ENCODE assay signal across 8 cellular contexts in the genomic region with DNA sequence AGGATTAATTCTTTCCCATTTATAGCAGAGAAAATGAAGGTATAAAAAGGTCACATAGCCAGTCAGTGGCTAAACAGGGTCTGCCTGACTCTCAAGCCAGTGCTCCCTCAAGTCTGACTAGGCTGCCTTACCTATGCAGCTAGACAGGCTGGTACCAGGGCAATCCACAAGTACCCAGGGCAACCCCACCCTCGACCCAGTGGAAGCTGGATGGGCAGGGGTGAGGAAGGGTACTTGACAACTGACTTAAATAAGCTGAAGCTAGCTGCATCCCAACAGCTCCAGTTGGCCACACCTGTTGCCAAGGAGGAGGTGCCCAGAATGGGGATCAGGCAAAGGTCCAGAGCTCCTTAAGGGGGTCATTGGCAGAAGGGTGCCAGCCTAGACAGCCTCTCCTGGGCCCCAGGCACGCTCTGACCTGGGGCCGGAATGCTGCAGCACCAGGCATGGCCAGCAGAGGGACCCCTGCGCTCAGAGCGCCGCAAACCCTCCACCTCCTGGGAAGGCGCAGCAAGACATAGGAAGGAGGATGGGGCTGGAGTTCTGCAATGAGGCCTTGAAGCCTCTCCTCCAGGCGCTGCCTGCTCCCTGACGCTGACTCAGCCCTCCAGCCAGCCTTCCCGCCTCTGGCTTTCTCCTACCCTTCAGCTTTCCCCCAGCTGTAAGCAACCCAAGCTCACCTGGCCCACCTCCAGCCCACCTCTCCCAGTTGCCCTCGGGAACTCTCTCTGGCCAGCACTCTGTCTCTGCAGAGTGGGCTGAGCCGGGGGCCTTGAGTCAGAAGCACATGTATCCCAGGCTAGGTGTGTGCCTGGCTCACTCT. TPM values are rescaled to one million over a fixed set of nuclear protein-coding genes. Genes with fewer than 3 reads are reported as not detected.
DNase-seq lines count a peak whose midpoint lies in the region; ATAC-seq and TF ChIP-seq lines count a peak whose summit lies in the region.

No MANE protein-coding gene starts in this region.

- H3K4me3 Mint-ChIP-seq in WTC11: no peak overlapping the region

- H3K27me3 Mint-ChIP-seq in WTC11 (ENCODE audit: low read depth): no peaks in the 10 kb centered on the region

- TF ChIP-seq POLR2A in breast epithelium (IDR thresholded peaks at IDR 0.05): no peak

- H3K27ac ChIP-seq in 22Rv1: no peak overlapping the region
- peak overlapping the region; percentile 13 to 21 for H3K27ac ChIP-seq in breast epithelium

- peaks cover 14% of the 10 kb centered on the region for H3K4me1 Mint-ChIP-seq in WTC11

- no peaks in the 10 kb centered on the region for H3K9me3 ChIP-seq in breast epithelium

- POLR2A ChIA-PET in WTC11 (lab: Charles Lee): interaction anchor here (0.5 to 0.9 kb wide), 2 partner anchors 32 to 158 kb away, joined by 3 read pairs; no protein-coding TSS in a partner anchor

- no peak overlapping the region for H3K27ac Mint-ChIP-seq in WTC11

- H3K4me3 ChIP-seq in GM12875 (ENCODE audit: low read depth, low read length): no peak overlapping the region
- H3K4me3 ChIP-seq in breast epithelium: no peak overlapping the region

- no peaks in the 10 kb centered on the region for H3K9me3 Mint-ChIP-seq in WTC11

- TF ChIP-seq CTCF in 22Rv1 (IDR thresholded peaks at IDR 0.05) (peak; percentile 96), GM12875 (IDR thresholded peaks at IDR 0.05; ENCODE audit: borderline replicate concordance, insufficient read depth, low read depth, low read length) (peak; percentile 99), WTC11 (IDR thresholded peaks at IDR 0.05) (peak; percentile 91), breast epithelium (IDR thresholded peaks at IDR 0.05) (peak; percentile 87 to 88 (median 88))

- H3K36me3 ChIP-seq in breast epithelium: no peaks in the 10 kb centered on the region

- peak; percentile 83 for ATAC-seq in WTC11
- no peak for ATAC-seq in HG02678 (IDR thresholded peaks at IDR 0.05; ENCODE audit: unreplicated experiment)

- DNase-seq in NCI-H1694 treated with DMSO at 0.1 percent for 48 hours (lab: John Stamatoyannopoulos, UW) (peak; percentile 34), WTC11 (ENCODE audit: low spot score) (peak; percentile 89), breast epithelium (ENCODE audit: low spot score in 2 of 2) (peak; percentile 40 to 64), iris pigment epithelial cell (ENCODE audit: low read depth) (peak; percentile 85)
- peak; percentile 43 to 68 for DNase-seq in stimulated activated CD4-positive, alpha-beta T cell treated with anti-CD3 and anti-CD28 coated beads, Interleukin-15, amount 100 ng/mL, for 1 hour (ENCODE audit: low read depth in 1 of 2, low spot score in 1 of 2)

- H3K4me1 ChIP-seq in breast epithelium: no peaks in the 10 kb centered on the region

- no peaks in the 10 kb centered on the region for H3K27me3 ChIP-seq in breast epithelium

- CTCF ChIA-PET in WTC11 (lab: Charles Lee): interaction anchor here (0.5 to 5.4 kb wide), 34 partner anchors 9 to 1274 kb away, joined by 3 to 49 read pairs (median 4); a partner anchor contains a TSS

- 0 out of 2 replicates have a peak, but pooled peaks cover 2% of the 10 kb centered on the region for H3K36me3 Mint-ChIP-seq in WTC11

- intact Hi-C loops in breast epithelium (cut with DNase I; ENCODE audit: low total_unique reads): no loop called here

TF ChIP-seq in WTC11, 78 proteins besides CTCF, POLR2A, EP300 and RAD21:
- peak; percentile 64 for TF ChIP-seq TEAD4 (CRISPR knock-in tag; IDR thresholded peaks at IDR 0.05)
- peak; percentile 59; the same call in 1 of the 2 replicates for TF ChIP-seq TEAD1 (CRISPR knock-in tag; IDR thresholded peaks at IDR 0.05)
- no peak for TF ChIP-seq ZNF396 (CRISPR knock-in tag; IDR thresholded peaks at IDR 0.05; ENCODE audit: borderline replicate concordance)
- TF ChIP-seq, protein P1, sequence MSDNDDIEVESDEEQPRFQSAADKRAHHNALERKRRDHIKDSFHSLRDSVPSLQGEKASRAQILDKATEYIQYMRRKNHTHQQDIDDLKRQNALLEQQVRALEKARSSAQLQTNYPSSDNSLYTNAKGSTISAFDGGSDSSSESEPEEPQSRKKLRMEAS (CRISPR knock-in tag; IDR thresholded peaks at IDR 0.05): peak; percentile 41; the same call in 1 of the 2 replicates
- TF ChIP-seq ZNF416 (CRISPR knock-in tag; IDR thresholded peaks at IDR 0.05): no peak
- no peak for TF ChIP-seq ESRRA (CRISPR knock-in tag; IDR thresholded peaks at IDR 0.05; ENCODE audit: borderline replicate concordance)
- TF ChIP-seq MXD4 (CRISPR knock-in tag; IDR thresholded peaks at IDR 0.05; ENCODE audit: borderline replicate concordance): no peak
- peak; percentile 45; the same call in 1 of the 2 replicates for TF ChIP-seq ZNF423 (CRISPR knock-in tag; IDR thresholded peaks at IDR 0.05)
- TF ChIP-seq, protein P2, sequence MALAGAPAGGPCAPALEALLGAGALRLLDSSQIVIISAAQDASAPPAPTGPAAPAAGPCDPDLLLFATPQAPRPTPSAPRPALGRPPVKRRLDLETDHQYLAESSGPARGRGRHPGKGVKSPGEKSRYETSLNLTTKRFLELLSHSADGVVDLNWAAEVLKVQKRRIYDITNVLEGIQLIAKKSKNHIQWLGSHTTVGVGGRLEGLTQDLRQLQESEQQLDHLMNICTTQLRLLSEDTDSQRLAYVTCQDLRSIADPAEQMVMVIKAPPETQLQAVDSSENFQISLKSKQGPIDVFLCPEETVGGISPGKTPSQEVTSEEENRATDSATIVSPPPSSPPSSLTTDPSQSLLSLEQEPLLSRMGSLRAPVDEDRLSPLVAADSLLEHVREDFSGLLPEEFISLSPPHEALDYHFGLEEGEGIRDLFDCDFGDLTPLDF (CRISPR knock-in tag; IDR thresholded peaks at IDR 0.05): no peak
- TF ChIP-seq, protein P3, sequence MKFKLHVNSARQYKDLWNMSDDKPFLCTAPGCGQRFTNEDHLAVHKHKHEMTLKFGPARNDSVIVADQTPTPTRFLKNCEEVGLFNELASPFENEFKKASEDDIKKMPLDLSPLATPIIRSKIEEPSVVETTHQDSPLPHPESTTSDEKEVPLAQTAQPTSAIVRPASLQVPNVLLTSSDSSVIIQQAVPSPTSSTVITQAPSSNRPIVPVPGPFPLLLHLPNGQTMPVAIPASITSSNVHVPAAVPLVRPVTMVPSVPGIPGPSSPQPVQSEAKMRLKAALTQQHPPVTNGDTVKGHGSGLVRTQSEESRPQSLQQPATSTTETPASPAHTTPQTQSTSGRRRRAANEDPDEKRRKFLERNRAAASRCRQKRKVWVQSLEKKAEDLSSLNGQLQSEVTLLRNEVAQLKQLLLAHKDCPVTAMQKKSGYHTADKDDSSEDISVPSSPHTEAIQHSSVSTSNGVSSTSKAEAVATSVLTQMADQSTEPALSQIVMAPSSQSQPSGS (CRISPR knock-in tag; IDR thresholded peaks at IDR 0.05; ENCODE audit: borderline replicate concordance, low read depth): no peak

RNA-seq across cellular contexts. Expression of a gene that starts 28.9 kb away (rescaled TPM):
- total RNA-seq in WTC11 (2021): 29.3 to 31.4 TPM (median 29.9 TPM) in 3 replicates
- 1 to 10 TPM; 2.6 to 7.9 (median 3.9) TPM for total RNA-seq in breast epithelium

RNA-seq across cellular contexts. Expression of a gene that starts 31.5 kb away (rescaled TPM):
- total RNA-seq in WTC11 (2021) (not detected in 3 replicates), breast epithelium (10 to 100 TPM; 17.9 to 69.2 (median 51.0) TPM)

RNA-seq across cellular contexts. Expression of a gene that starts 45.5 kb away (rescaled TPM):
- total RNA-seq in WTC11 (2021) (9.2 to 11.3 TPM (median 10.3 TPM) in 3 replicates), breast epithelium (10 to 100 TPM; 24.2 to 26.3 (median 26.2) TPM)

Comparison
In these comparisons a context has a peak if more than half of its experiments do, and no peak if none do; other contexts are left out.
1. DNase-seq: peak in every context shown above with its lines; median percentile 89 in WTC11; 85 in iris pigment epithelial cell; 56 in stimulated activated CD4-positive, alpha-beta T cell treated with anti-CD3 and anti-CD28 coated beads, Interleukin-15, amount 100 ng/mL, for 1 hour; 52 in breast epithelium; 34 in NCI-H1694 treated with DMSO at 0.1 percent for 48 hours.
2. RNA of a gene that starts 31.5 kb away (total RNA-seq): 17.9 to 69.2 TPM in breast epithelium; not detected in WTC11; every median in the first group is over 10 times any median in the second.
3. Peak in every context shown above with its lines, with median percentiles within 50 percentile points of each other: CTCF ChIP-seq.